Comparison of ENCODE assay signal across 15 cellular contexts in genomic region chr2:216478791-216479190, GRCh38.
"Had no signal": no experiment of that assay in that cellular context is flagged by ENCODE, and none has a peak within 500 bp of the region (broad histone marks: within the 10 kb centered on the region; RNA-seq: fewer than 3 reads in every experiment).

No MANE protein-coding gene starts in this region.

- DNase-seq: activated CD4-positive, alpha-beta memory T cell treated with anti-CD3 and anti-CD28 coated beads, Interleukin-2, amount 10 ng/mL, durations not matched to agents 7 days and 5 days; activated CD4-positive, CD25-positive, alpha-beta regulatory T cell treated with anti-CD3 and anti-CD28 coated beads, Interleukin-2, amount 50 U/mL, for 72 hours; activated naive CD4-positive, alpha-beta T cell; colonic mucosa; effector CD4-positive, alpha-beta T cell; gastrocnemius medialis; heart right ventricle; stimulated activated CD4-positive, alpha-beta T cell treated with anti-CD3 and anti-CD28 coated beads, Interleukin-4, amount 100 ng/mL, for 1 hour had no signal

- H3K9me3 Mint-ChIP-seq: activated CD4-positive, alpha-beta memory T cell treated with anti-CD3 and anti-CD28 coated beads, Interleukin-2, amount 10 ng/mL, durations not matched to agents 7 days and 5 days; activated naive CD8-positive, alpha-beta T cell treated with anti-CD3 and anti-CD28 coated beads, Interleukin-2, amount 50 U/mL, for 24 hours; activated T-helper 1 cell treated with anti-CD3 and anti-CD28 coated beads, Interleukin-12 subunit alpha, Interleukin-12 subunit beta, Interleukin-2, Interleukin-4 antibody, amounts not matched to agents 30 ng/mL and 10 ng/mL and 1 ng/mL, durations not matched to agents 14 hours and 24 hours and 36 hours; neural crest cell; stimulated activated naive CD8-positive, alpha-beta T cell treated with anti-CD3 and anti-CD28 coated beads, Interleukin-15, amount 100 ng/mL, for 72 hours had no signal

- H3K4me1 ChIP-seq: colonic mucosa, gastrocnemius medialis, vagina had no signal

- H3K4me3 ChIP-seq: cardiac muscle cell, colonic mucosa, gastrocnemius medialis, heart right ventricle, vagina had no signal

- H3K27ac Mint-ChIP-seq: activated CD4-positive, alpha-beta memory T cell treated with anti-CD3 and anti-CD28 coated beads, Interleukin-2, amount 10 ng/mL, durations not matched to agents 7 days and 5 days; activated T-helper 1 cell treated with anti-CD3 and anti-CD28 coated beads, Interleukin-12 subunit alpha, Interleukin-12 subunit beta, Interleukin-2, Interleukin-4 antibody, amounts not matched to agents 30 ng/mL and 10 ng/mL and 1 ng/mL, durations not matched to agents 14 hours and 24 hours and 36 hours had no signal

- H3K4me3 Mint-ChIP-seq: activated CD4-positive, alpha-beta memory T cell treated with anti-CD3 and anti-CD28 coated beads, Interleukin-2, amount 10 ng/mL, durations not matched to agents 7 days and 5 days; activated naive CD8-positive, alpha-beta T cell treated with anti-CD3 and anti-CD28 coated beads, Interleukin-2, amount 50 U/mL, for 24 hours; activated T-helper 1 cell treated with anti-CD3 and anti-CD28 coated beads, Interleukin-12 subunit alpha, Interleukin-12 subunit beta, Interleukin-2, Interleukin-4 antibody, amounts not matched to agents 30 ng/mL and 10 ng/mL and 1 ng/mL, durations not matched to agents 14 hours and 24 hours and 36 hours; neural crest cell; stimulated activated naive CD8-positive, alpha-beta T cell treated with anti-CD3 and anti-CD28 coated beads, Interleukin-15, amount 100 ng/mL, for 72 hours had no signal

- H3K27ac ChIP-seq: cardiac muscle cell, colonic mucosa, epithelial cell of prostate, gastrocnemius medialis, vagina had no signal

- H3K27me3 Mint-ChIP-seq: activated CD4-positive, alpha-beta memory T cell treated with anti-CD3 and anti-CD28 coated beads, Interleukin-2, amount 10 ng/mL, durations not matched to agents 7 days and 5 days; activated naive CD8-positive, alpha-beta T cell treated with anti-CD3 and anti-CD28 coated beads, Interleukin-2, amount 50 U/mL, for 24 hours; stimulated activated naive CD8-positive, alpha-beta T cell treated with anti-CD3 and anti-CD28 coated beads, Interleukin-15, amount 100 ng/mL, for 72 hours had no signal

- H3K27me3 ChIP-seq: cardiac muscle cell, colonic mucosa, gastrocnemius medialis, heart right ventricle, vagina had no signal

- H3K36me3 ChIP-seq: colonic mucosa had no signal

- H3K9me3 ChIP-seq: colonic mucosa, gastrocnemius medialis, heart right ventricle, vagina had no signal

- ATAC-seq: gastrocnemius medialis had no signal
